In the genomic region with DNA sequence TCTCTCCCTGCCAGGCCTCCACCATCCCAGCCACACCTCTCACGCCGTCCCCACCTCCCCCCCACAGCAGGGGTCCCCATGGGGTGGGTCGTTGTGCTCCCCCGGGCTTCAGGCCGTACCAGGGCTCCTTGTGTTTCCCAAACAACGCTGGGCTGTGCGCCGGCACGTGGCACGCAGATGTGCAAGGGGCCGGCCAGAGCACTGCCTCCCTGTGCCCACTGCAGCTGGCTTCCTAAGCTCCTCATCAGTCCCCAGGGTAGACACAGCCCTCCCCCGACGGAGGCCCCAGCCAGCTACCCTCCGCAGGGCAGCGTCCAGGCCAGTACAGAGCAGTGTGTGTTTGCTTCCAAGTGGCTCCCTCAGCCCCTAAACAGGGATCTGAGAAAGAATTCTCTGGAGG, we compare ENCODE assay signal across 19 cellular contexts. TPM values are rescaled to one million over a fixed set of nuclear protein-coding genes. Genes with fewer than 3 reads are reported as not detected.
DNase-seq lines count a peak whose midpoint lies in the region; ATAC-seq and TF ChIP-seq lines count a peak whose summit lies in the region.
"Had no signal": no experiment of that assay in that cellular context is flagged by ENCODE, and none has a peak within 500 bp of the region (broad histone marks: within the 10 kb centered on the region; RNA-seq: fewer than 3 reads in every experiment).

No MANE protein-coding gene starts in this region.

- no peaks in the 10 kb centered on the region for H3K27me3 ChIP-seq in neuronal stem cell (ENCODE audit: control insufficient read depth in 3 of 3, insufficient read depth in 3 of 3, low read depth in 1 of 3, low read length in 3 of 3)
- H3K27me3 ChIP-seq: pancreas, SJSA1, testis had no signal

- no peaks in the 10 kb centered on the region for H3K9me3 ChIP-seq in neuronal stem cell (replicated peaks in 1 of 2; ENCODE audit: control insufficient read depth in 2 of 2, insufficient read depth in 1 of 2, low read depth in 1 of 2, low read length in 2 of 2)
- H3K9me3 ChIP-seq: Caco-2, pancreas, testis had no signal

- ATAC-seq in Right ventricle myocardium superior (ENCODE audit: poor library complexity), result peak; percentile 34
- ATAC-seq: pancreas had no signal

- H2AK5ac ChIP-seq in neuronal stem cell (ENCODE audit: low read depth, low read length), result no peak overlapping the region

- peaks cover 12% of the 10 kb centered on the region for H3K4me1 Mint-ChIP-seq in type B pancreatic cell (ENCODE audit: unreplicated experiment)

- in situ Hi-C loops in G401 (cut with HindIII; ENCODE audit: low sequenced_read_pairs), result no loop called here

- no peaks in the 10 kb centered on the region for H3K27me3 Mint-ChIP-seq in type B pancreatic cell

- H2BK12ac ChIP-seq in neuronal stem cell (ENCODE audit: low read length), result no peak overlapping the region

- DNase-seq in Right ventricle myocardium superior (no peak), cardiac septum (ENCODE audit: low spot score) (no peak), fibroblast of the conjunctiva (ENCODE audit: low read depth) (peak; percentile 47), neuronal stem cell (ENCODE audit: low spot score) (no peak), type B pancreatic cell (ENCODE audit: extremely low spot score, unreplicated experiment) (no peak), NOMO-1 treated with dmso at 0.1 percent for 144 hours (lab: John Stamatoyannopoulos, UW; ENCODE audit: unreplicated experiment) (no peak), G401 (ENCODE audit: low spot score) (no peak), 8988T (no peak)
- DNase-seq: activated CD8-positive, alpha-beta memory T cell treated with anti-CD3 and anti-CD28 coated beads for 24 hours; activated effector memory CD4-positive, alpha-beta T cell treated with anti-CD3 and anti-CD28 coated beads, Interleukin-2, amount 50 U/mL, for 16 hours; Caco-2; mesendoderm; NCI-H1105 treated with DMSO at 0.1 percent for 48 hours; NCI-H226; pancreas; testis had no signal

- TF ChIP-seq CTCF in type B pancreatic cell (conservative IDR thresholded peaks at IDR 0.05), result no peak

- H4K91ac ChIP-seq in neuronal stem cell (ENCODE audit: low read depth, low read length, poor library complexity), result no peak overlapping the region

- H3K9me3 Mint-ChIP-seq in type B pancreatic cell, result no peaks in the 10 kb centered on the region

- H3K27ac Mint-ChIP-seq in type B pancreatic cell, result peak overlapping the region; percentile 50

- H3K36me3 Mint-ChIP-seq in type B pancreatic cell, result peaks cover 1% of the 10 kb centered on the region

- peak overlapping the region; percentile 82 for H2BK5ac ChIP-seq in neuronal stem cell (ENCODE audit: low read length)

- H4K8ac ChIP-seq in neuronal stem cell (ENCODE audit: low read depth, low read length), result no peak overlapping the region

- H3K4me3 Mint-ChIP-seq in type B pancreatic cell, result no peak overlapping the region

- no peak overlapping the region for H3K4me3 ChIP-seq in neuronal stem cell (ENCODE audit: low read length in 2 of 2)
- H3K4me3 ChIP-seq: pancreas, SJSA1, testis had no signal

- no peak overlapping the region for H3K23ac ChIP-seq in neuronal stem cell (ENCODE audit: low read depth, low read length, poor library complexity)

- peak overlapping the region; percentile 98 for H3K14ac ChIP-seq in neuronal stem cell (ENCODE audit: low read length)

- no peak overlapping the region for H2BK120ac ChIP-seq in neuronal stem cell (ENCODE audit: low read depth, low read length)

- no peak overlapping the region for H3K9ac ChIP-seq in neuronal stem cell (ENCODE audit: low read depth, low read length, poor library complexity)
- H3K9ac ChIP-seq: KMS-11 had no signal

- WGBS in neuronal stem cell (ENCODE audit: extremely low coverage in 2 of 2, insufficient read length in 2 of 2, insufficient replicate concordance in 1 of 2), 2 donors, result no CpG with 5 or more reads among the region's 15 CpGs

- no peak overlapping the region for H3K4me2 ChIP-seq in neuronal stem cell (ENCODE audit: insufficient read depth, low read length, poor library complexity, severe bottlenecking)
- H3K4me2 ChIP-seq: KMS-11 had no signal

- H3K79me1 ChIP-seq in neuronal stem cell (ENCODE audit: low read depth, low read length), result peaks cover 11% of the 10 kb centered on the region

- H3K4me1 ChIP-seq in neuronal stem cell (ENCODE audit: control insufficient read depth in 2 of 2, insufficient read depth in 1 of 2, low read depth in 1 of 2, low read length in 2 of 2), result peaks cover under 1 to 6% of the 10 kb centered on the region in 2 donors
- H3K4me1 ChIP-seq: pancreas had no signal

- H3K18ac ChIP-seq in neuronal stem cell (ENCODE audit: low read length), result peak overlapping the region; percentile 90

- peaks cover 7 to 12% of the 10 kb centered on the region in 2 donors for H3K36me3 ChIP-seq in neuronal stem cell (replicated peaks in 1 of 2; ENCODE audit: control insufficient read depth in 2 of 2, insufficient read depth in 2 of 2, low read length in 2 of 2)
- H3K36me3 ChIP-seq: pancreas had no signal

- H2AFZ ChIP-seq in neuronal stem cell (ENCODE audit: low read length), result no peak overlapping the region

- intact Hi-C loops in Right ventricle myocardium superior (cut with DNase I) (loop anchor here (10.0 kb wide), 1 partner anchor 102 kb away; no protein-coding TSS in a partner anchor), cardiac septum (cut with DNase I) (loop anchor here (5.0 to 10.0 kb wide), 3 partner anchors 114 to 392 kb away; a partner anchor contains a TSS)

- no peak overlapping the region for H3K4ac ChIP-seq in neuronal stem cell (ENCODE audit: low read length)

- no peak overlapping the region for H3K27ac ChIP-seq in neuronal stem cell (replicated peaks; ENCODE audit: low read length)
- H3K27ac ChIP-seq: HL-60, KMS-11, pancreas, SJSA1 had no signal

- H2BK15ac ChIP-seq in neuronal stem cell (ENCODE audit: low read length), result peak overlapping the region; percentile 12

RNA-seq across cellular contexts. Expression of a gene that starts 34.0 kb away (rescaled TPM):
- total RNA-seq in Right ventricle myocardium superior (15.7 TPM), cardiac septum (14.0 TPM), type B pancreatic cell (ENCODE audit: low replicate concordance) (26.3 and 63.4 TPM in 2 replicates)
- polyA plus RNA-seq in neuronal stem cell (2013, experiment 1 of 2), result 58.5 TPM
- 59.1 TPM for polyA plus RNA-seq in neuronal stem cell (2013, experiment 2 of 2)
- 11.1 and 14.2 TPM in 2 replicates for total RNA-seq in G401 (2014; rRNA removed; shearing (Covaris generic))
